ENCODE assay signal across 8 cellular contexts in the genomic region with DNA sequence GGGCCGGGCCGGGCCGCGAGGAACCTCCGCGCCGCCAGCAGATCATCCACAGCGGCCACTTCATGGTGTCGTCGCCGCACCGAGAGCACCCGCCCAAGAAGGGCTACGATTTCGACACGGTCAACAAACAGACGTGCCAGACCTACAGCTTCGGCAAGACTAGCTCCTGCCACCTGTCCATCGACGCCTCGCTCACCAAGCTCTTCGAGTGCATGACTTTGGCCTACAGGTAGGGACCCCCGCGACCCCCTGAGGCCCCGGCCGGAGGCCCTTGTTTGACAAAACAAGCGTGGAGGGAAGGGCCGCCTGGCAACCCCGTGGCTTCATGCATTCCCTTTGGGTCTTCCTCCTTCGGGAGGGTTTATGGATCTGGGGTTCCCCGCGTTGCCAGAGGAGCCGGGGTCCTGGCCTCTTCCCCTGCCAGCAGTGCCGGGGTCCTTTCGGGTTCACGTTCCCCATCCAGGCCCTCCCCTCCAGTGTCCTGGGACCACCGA. TPM values are rescaled to one million over a fixed set of nuclear protein-coding genes. Genes with fewer than 3 reads are reported as not detected.
DNase-seq lines count a peak whose midpoint lies in the region; ATAC-seq, FAIRE-seq and TF ChIP-seq lines count a peak whose summit lies in the region.

No MANE protein-coding gene starts in this region.

- no peaks in the 10 kb centered on the region for H3K9me3 Mint-ChIP-seq in activated CD4-positive, alpha-beta memory T cell treated with anti-CD3 and anti-CD28 coated beads for 36 hours

- H3K27me3 Mint-ChIP-seq in activated CD4-positive, alpha-beta memory T cell treated with anti-CD3 and anti-CD28 coated beads for 36 hours: no peaks in the 10 kb centered on the region

- H3K36me3 ChIP-seq in fibroblast of lung (ENCODE audit: control insufficient read depth, insufficient read depth, low read length) (peaks cover 2% of the 10 kb centered on the region), osteoblast (ENCODE audit: insufficient read depth, low read length) (peaks cover 3% of the 10 kb centered on the region)

- POLR2A ChIA-PET in activated CD4-positive, alpha-beta memory T cell treated with anti-CD3 and anti-CD28 coated beads for 36 hours (lab: Charles Lee): interaction anchor here (0.6 to 1.1 kb wide), 2 partner anchors 20 to 30 kb away, joined by 3 to 4 read pairs; no protein-coding TSS in a partner anchor

- no peak for TF ChIP-seq CTCF in fibroblast of lung (conservative IDR thresholded peaks at IDR 0.05 in 1 of 2, IDR thresholded peaks at IDR 0.05 in 1 of 2; ENCODE audit: low read depth in 1 of 2, low read length in 2 of 2)
- TF ChIP-seq CTCF in osteoblast (IDR thresholded peaks at IDR 0.05; ENCODE audit: extremely low read depth, low read depth, low read length): no peak

- peak overlapping the region; percentile 79 for H3K27ac ChIP-seq in fibroblast of lung (ENCODE audit: insufficient read depth, low read length)
- H3K27ac ChIP-seq in osteoblast (ENCODE audit: low read depth, low read length): peak overlapping the region; percentile 83

- peak overlapping the region; percentile 8 for H3K27ac Mint-ChIP-seq in activated CD4-positive, alpha-beta memory T cell treated with anti-CD3 and anti-CD28 coated beads for 36 hours

- peak overlapping the region; percentile 83 for H3K4me3 Mint-ChIP-seq in activated CD4-positive, alpha-beta memory T cell treated with anti-CD3 and anti-CD28 coated beads for 36 hours

- peak overlapping the region; percentile 74 to 92 (median 84) for H3K4me3 ChIP-seq in fibroblast of lung (replicated peaks in 1 of 4; ENCODE audit: control extremely low read depth in 1 of 4, insufficient read depth in 1 of 4, low read depth in 3 of 4, low read length in 4 of 4)
- H3K4me3 ChIP-seq in osteoblast (ENCODE audit: insufficient read depth, low read length): peak overlapping the region; percentile 82

- H3K4me2 ChIP-seq in fibroblast of lung (ENCODE audit: extremely low read depth, insufficient read depth, low read length) (peak overlapping the region; percentile 97), osteoblast (ENCODE audit: insufficient read depth, low read length) (peak overlapping the region; percentile 96)

- DNase-seq in DMS53 treated with DMSO at 0.1 percent for 48 hours (lab: John Stamatoyannopoulos, UW; ENCODE audit: unreplicated experiment) (peak; percentile 18), fibroblast of lung (ENCODE audit: low read depth in 2 of 2) (no peak), osteoblast (ENCODE audit: insufficient read length, low spot score, missing footprints) (peak; percentile 62), RCC 7860 (ENCODE audit: low spot score) (no peak)
- peak; percentile 48 for DNase-seq in activated CD4-positive, alpha-beta memory T cell treated with anti-CD3 and anti-CD28 coated beads for 36 hours

- H3K79me2 ChIP-seq in fibroblast of lung (ENCODE audit: control insufficient read depth, insufficient read depth, low read length) (peaks cover 34% of the 10 kb centered on the region), osteoblast (ENCODE audit: insufficient read depth, low read length) (peaks cover 51% of the 10 kb centered on the region)

- no peak for FAIRE-seq in RCC 7860 (lab: Jason Lieb, UNC)

- CTCF ChIA-PET in activated CD4-positive, alpha-beta memory T cell treated with anti-CD3 and anti-CD28 coated beads for 36 hours (lab: Charles Lee): interaction anchor here (1.1 kb wide), 1 partner anchor 11 kb away, joined by 3 read pairs; no protein-coding TSS in a partner anchor

- peaks cover 16% of the 10 kb centered on the region for H3K4me1 ChIP-seq in fibroblast of lung (ENCODE audit: control insufficient read depth, extremely low read depth, insufficient read depth, low read length)
- H3K4me1 ChIP-seq in osteoblast (ENCODE audit: insufficient read depth, low read length): peaks cover 32% of the 10 kb centered on the region

- peak; percentile 18 for ATAC-seq in HG03439 (IDR thresholded peaks at IDR 0.05; ENCODE audit: unreplicated experiment)
- no peak for ATAC-seq in GM18873 (IDR thresholded peaks at IDR 0.05; ENCODE audit: low FRiP score, unreplicated experiment)
- no peak for ATAC-seq in HG02571 (IDR thresholded peaks at IDR 0.05; ENCODE audit: unreplicated experiment)

- H3K4me1 Mint-ChIP-seq in activated CD4-positive, alpha-beta memory T cell treated with anti-CD3 and anti-CD28 coated beads for 36 hours (ENCODE audit: low read depth): peaks cover 51% of the 10 kb centered on the region

- H3K27me3 ChIP-seq in fibroblast of lung (ENCODE audit: control insufficient read depth, insufficient read depth, low read length): no peaks in the 10 kb centered on the region
- no peaks in the 10 kb centered on the region for H3K27me3 ChIP-seq in osteoblast (ENCODE audit: insufficient read depth, low read length)

- peak overlapping the region; percentile 84 for H3K9ac ChIP-seq in fibroblast of lung (ENCODE audit: insufficient read depth, low read length)

- H3K9me3 ChIP-seq in fibroblast of lung (ENCODE audit: control insufficient read depth, insufficient read depth, low read depth, low read length) (no peaks in the 10 kb centered on the region), osteoblast (ENCODE audit: low read depth, low read length) (no peaks in the 10 kb centered on the region)

- intact Hi-C loops in activated CD4-positive, alpha-beta memory T cell treated with anti-CD3 and anti-CD28 coated beads for 36 hours (cut with micrococcal nuclease): loop anchor here (2.0 kb wide), 1 partner anchor 190 kb away; a partner anchor contains a TSS

- peaks cover 4% of the 10 kb centered on the region for H3K36me3 Mint-ChIP-seq in activated CD4-positive, alpha-beta memory T cell treated with anti-CD3 and anti-CD28 coated beads for 36 hours

- H2AFZ ChIP-seq in fibroblast of lung (ENCODE audit: low read length) (no peak overlapping the region), osteoblast (ENCODE audit: low read length) (peak overlapping the region; percentile 70)

- no peaks in the 10 kb centered on the region for H4K20me1 ChIP-seq in fibroblast of lung (ENCODE audit: control insufficient read depth, extremely low read depth, insufficient read depth, low read length)
- peaks cover 38% of the 10 kb centered on the region for H4K20me1 ChIP-seq in osteoblast (ENCODE audit: insufficient read depth, low read length)

RNA-seq across cellular contexts. Expression of a gene that starts 0.5 kb away (rescaled TPM):
- total RNA-seq in activated CD4-positive, alpha-beta memory T cell treated with anti-CD3 and anti-CD28 coated beads for 36 hours: 10 to 100 TPM; 17.5 to 19.6 TPM
- total RNA-seq in fibroblast of lung (12.6 and 17.0 TPM in 2 replicates), osteoblast (12.7 and 14.1 TPM in 2 replicates)
- 6.6 and 10.1 TPM in 2 replicates for polyA plus RNA-seq in fibroblast of lung
- 16.8 and 17.2 TPM in 2 replicates for polyA plus RNA-seq in fibroblast of lung (2012)
- 32.6 and 47.8 TPM in 2 replicates for polyA minus RNA-seq in fibroblast of lung (ENCODE audit: low replicate concordance)

RNA-seq across cellular contexts. Expression of a gene that starts 57.4 kb away (rescaled TPM):
- 1 to 10 TPM; 3.6 to 4.0 TPM for total RNA-seq in activated CD4-positive, alpha-beta memory T cell treated with anti-CD3 and anti-CD28 coated beads for 36 hours
- total RNA-seq in fibroblast of lung (4.9 and 7.4 TPM in 2 replicates), osteoblast (4.4 and 4.7 TPM in 2 replicates)
- polyA plus RNA-seq in fibroblast of lung: 3.8 and 8.0 TPM in 2 replicates
- polyA plus RNA-seq in fibroblast of lung (2012): 3.8 and 6.5 TPM in 2 replicates
- polyA minus RNA-seq in fibroblast of lung (ENCODE audit: low replicate concordance): 7.7 and 7.8 TPM in 2 replicates

Comparison
In these comparisons a context has a peak if more than half of its experiments do, and no peak if none do; other contexts are left out.
1. DNase-seq: peak in DMS53 treated with DMSO at 0.1 percent for 48 hours (single experiment), activated CD4-positive, alpha-beta memory T cell treated with anti-CD3 and anti-CD28 coated beads for 36 hours (single experiment) and osteoblast (single experiment); none in fibroblast of lung (0 of 2) and RCC 7860 (single experiment).